Comparison of ENCODE assay signal across 34 cellular contexts in genomic region chr11:3174387-3174786, GRCh38. TPM values are rescaled to one million over a fixed set of nuclear protein-coding genes. Genes with fewer than 3 reads are reported as not detected.
"Had no signal": no experiment of that assay in that cellular context is flagged by ENCODE, and none has a peak within 500 bp of the region (broad histone marks: within the 10 kb centered on the region; RNA-seq: fewer than 3 reads in every experiment).

No MANE protein-coding gene starts in this region.

- DNase-seq: nephron progenitor cell; occipital lobe; psoas muscle; spleen; stimulated activated CD4-positive, alpha-beta T cell treated with anti-CD3 and anti-CD28 coated beads, Interleukin-12 subunit alpha, Interleukin-12 subunit beta, amount 100 ng/mL, for 4 hours; stimulated activated CD4-positive, alpha-beta T cell treated with anti-CD3 and anti-CD28 coated beads, Interleukin-1b, Interleukin-23, amount 100 ng/mL, for 48 hours; stimulated activated CD4-positive, alpha-beta T cell treated with anti-CD3 and anti-CD28 coated beads, Interleukin-4, amount 100 ng/mL, for 1 hour; stimulated activated CD4-positive, alpha-beta T cell treated with anti-CD3 and anti-CD28 coated beads, Interleukin-4, amount 100 ng/mL, for 4 hours; stimulated activated CD8-positive, alpha-beta memory T cell treated with anti-CD3 and anti-CD28 coated beads, Interleukin-4, amount 100 ng/mL, for 48 hours; stimulated activated naive CD4-positive, alpha-beta T cell; stimulated activated naive CD8-positive, alpha-beta T cell treated with anti-CD3 and anti-CD28 coated beads, Interleukin-15, Interleukin-2, amounts not matched to agents 100 U/mL and 50 U/mL, for 24 hours; stomach; thyroid gland; trophoblast cell; upper lobe of left lung had no signal

- H3K27ac ChIP-seq: ovary, parathyroid adenoma, psoas muscle, skin epidermis, spleen, stomach, thoracic aorta, thyroid gland, tibial nerve, upper lobe of left lung, vagina had no signal

- H3K4me2 ChIP-seq: smooth muscle cell had no signal

- H3K36me3 ChIP-seq: ovary, spleen, stomach, thoracic aorta, thyroid gland, tibial nerve, upper lobe of left lung, vagina had no signal

- H3K4me3 ChIP-seq: ovary, psoas muscle, skin epidermis, smooth muscle cell, spleen, stomach, thoracic aorta, thyroid gland, tibial nerve, upper lobe of left lung, vagina had no signal

- H3K9ac ChIP-seq: parathyroid adenoma had no signal

- H3K27me3 ChIP-seq: ovary, thyroid gland, tibial nerve, vagina had no signal

- H3K9me3 ChIP-seq: ovary, psoas muscle, thoracic aorta, thyroid gland had no signal

- ATAC-seq: naive thymus-derived CD8-positive, alpha-beta T cell; natural killer cell treated with Interleukin-12 subunit alpha and Interleukin-12 subunit beta and Interleukin-15 and Interleukin-18, amount 100 ng/mL, for 72 hours; psoas muscle; right cardiac atrium; sciatic nerve; stimulated activated memory B cell treated with anti-CD40 and anti-IgM and Interleukin-4, amounts not matched to agents 10 μg/mL and 1 μg/mL and 100 μg/mL, for 72 hours; stimulated activated naive CD8-positive, alpha-beta T cell treated with anti-CD3 and anti-CD28 coated beads, Interleukin-15, Interleukin-2, amounts not matched to agents 100 U/mL and 50 U/mL, for 24 hours had no signal

- H3K79me2 ChIP-seq: parathyroid adenoma had no signal

- H2AFZ ChIP-seq: parathyroid adenoma had no signal

RNA-seq across cellular contexts. Expression of gene MRGPRG, which starts 44.2 kb away (rescaled TPM):
- total RNA-seq: naive thymus-derived CD8-positive, alpha-beta T cell; natural killer cell treated with Interleukin-12 subunit alpha and Interleukin-12 subunit beta and Interleukin-15 and Interleukin-18, amount 100 ng/mL, for 72 hours; neural crest cell; occipital lobe; osteoblast; ovary; progenitor cell of endocrine pancreas; psoas muscle; renal cortical epithelial cell; right cardiac atrium; sciatic nerve; smooth muscle cell; spleen; stomach; subcutaneous adipose tissue; temporal lobe; thoracic aorta; thyroid gland; tibial nerve; upper lobe of left lung; ureter; vagina had no signal
- polyA plus RNA-seq: naive thymus-derived CD8-positive, alpha-beta T cell; ovary; psoas muscle; right cardiac atrium; smooth muscle cell; spleen; stomach had no signal

RNA-seq across cellular contexts. Expression of gene MRGPRE, which starts 57.8 kb away (rescaled TPM):
- total RNA-seq: naive thymus-derived CD8-positive, alpha-beta T cell; natural killer cell treated with Interleukin-12 subunit alpha and Interleukin-12 subunit beta and Interleukin-15 and Interleukin-18, amount 100 ng/mL, for 72 hours; neural crest cell; occipital lobe; ovary; progenitor cell of endocrine pancreas; psoas muscle; renal cortical epithelial cell; sciatic nerve; smooth muscle cell; stomach; subcutaneous adipose tissue; temporal lobe; thoracic aorta; vagina had no signal
- polyA plus RNA-seq: naive thymus-derived CD8-positive, alpha-beta T cell; ovary; psoas muscle; smooth muscle cell; spleen; stomach had no signal
